In genomic region chr7:33781796-33782195, GRCh38 we compare ENCODE assay signal across 19 cellular contexts.
"Had no signal": no experiment of that assay in that cellular context is flagged by ENCODE, and none has a peak within 500 bp of the region (broad histone marks: within the 10 kb centered on the region; RNA-seq: fewer than 3 reads in every experiment).

No MANE protein-coding gene starts in this region.

- H3K9ac ChIP-seq: parathyroid adenoma had no signal

- H3K4me1 ChIP-seq: foreskin keratinocyte, left lung, parathyroid adenoma, SJCRH30 had no signal

- H2AFZ ChIP-seq: parathyroid adenoma had no signal

- H3K79me2 ChIP-seq: parathyroid adenoma had no signal

- FAIRE-seq: astrocyte had no signal

- ATAC-seq: activated CD4-positive, alpha-beta T cell treated with anti-CD3 and anti-CD28 coated beads for 36 hours; activated T-cell treated with anti-CD3 and anti-CD28 coated beads, Interleukin-2, amount 50 U/mL, for 72 hours; foreskin keratinocyte; left lung; stimulated activated memory B cell treated with anti-CD40 and anti-IgM and Interleukin-4, amounts not matched to agents 10 μg/mL and 1 μg/mL and 100 μg/mL, for 72 hours; T-cell had no signal

- H3K36me3 ChIP-seq: cardiac muscle cell, heart right ventricle, left lung, SJCRH30, WERI-Rb-1 had no signal

- H3K27ac ChIP-seq: cardiac muscle cell, foreskin keratinocyte, left lung, parathyroid adenoma, SJCRH30, WERI-Rb-1 had no signal

- DNase-seq: activated CD4-positive, alpha-beta memory T cell treated with anti-CD3 and anti-CD28 coated beads, Interleukin-2, amount 10 ng/mL, durations not matched to agents 7 days and 5 days; activated CD4-positive, alpha-beta T cell treated with anti-CD3 and anti-CD28 coated beads for 36 hours; activated gamma-delta T cell treated with Interleukin-2 at 50 U/mL for 16 hours; activated T-cell treated with anti-CD3 and anti-CD28 coated beads, Interleukin-2, amount 50 U/mL, for 72 hours; cortex of kidney; effector memory CD4-positive, alpha-beta T cell; foreskin keratinocyte; heart right ventricle; islet precursor cell; left lung; mesendoderm; SJCRH30; T-cell; trophoblast cell; WERI-Rb-1 had no signal

- H3K4me3 ChIP-seq: cardiac muscle cell, heart right ventricle, left lung, SJCRH30 had no signal

- H3K27me3 ChIP-seq: cardiac muscle cell, heart right ventricle, left lung, SJCRH30 had no signal
